1 cellular context compared by ENCODE assay signal in the genomic region with DNA sequence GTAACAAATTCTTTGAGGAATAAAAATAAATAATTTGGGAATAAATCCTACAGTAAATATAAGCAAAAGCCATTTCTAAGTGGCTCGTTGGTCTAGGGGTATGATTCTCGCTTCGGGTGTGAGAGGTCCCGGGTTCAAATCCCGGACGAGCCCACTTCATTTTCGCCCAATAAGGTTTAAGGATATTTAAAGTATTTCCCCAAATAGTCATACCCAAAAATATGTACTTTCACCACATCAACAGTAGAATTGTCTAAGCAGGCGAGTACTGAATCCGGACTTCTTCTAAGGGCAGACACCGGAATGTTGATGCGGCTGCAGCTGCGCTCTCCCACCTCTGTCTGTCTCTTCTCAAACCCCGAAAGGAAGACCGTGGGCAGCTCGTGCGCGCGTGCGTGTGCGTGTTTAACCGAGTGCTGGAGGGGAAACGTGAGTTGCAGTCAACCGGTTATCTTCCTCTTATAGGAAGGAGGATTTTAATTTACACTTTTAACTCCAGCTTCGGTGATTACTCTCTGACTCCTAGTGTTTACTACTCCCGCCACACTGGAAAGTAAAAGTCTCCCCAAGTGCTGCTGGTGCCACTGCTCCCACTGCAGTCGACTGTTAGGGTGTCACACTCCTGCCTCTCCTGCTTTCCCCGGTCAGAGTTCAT.
TF ChIP-seq lines count a peak whose summit lies in the region.

No MANE protein-coding gene starts in this region.

TF ChIP-seq in HEK293, 187 proteins besides CTCF, POLR2A, EP300 and RAD21 (continued from another document and continues in another):
- TF ChIP-seq, protein P1, sequence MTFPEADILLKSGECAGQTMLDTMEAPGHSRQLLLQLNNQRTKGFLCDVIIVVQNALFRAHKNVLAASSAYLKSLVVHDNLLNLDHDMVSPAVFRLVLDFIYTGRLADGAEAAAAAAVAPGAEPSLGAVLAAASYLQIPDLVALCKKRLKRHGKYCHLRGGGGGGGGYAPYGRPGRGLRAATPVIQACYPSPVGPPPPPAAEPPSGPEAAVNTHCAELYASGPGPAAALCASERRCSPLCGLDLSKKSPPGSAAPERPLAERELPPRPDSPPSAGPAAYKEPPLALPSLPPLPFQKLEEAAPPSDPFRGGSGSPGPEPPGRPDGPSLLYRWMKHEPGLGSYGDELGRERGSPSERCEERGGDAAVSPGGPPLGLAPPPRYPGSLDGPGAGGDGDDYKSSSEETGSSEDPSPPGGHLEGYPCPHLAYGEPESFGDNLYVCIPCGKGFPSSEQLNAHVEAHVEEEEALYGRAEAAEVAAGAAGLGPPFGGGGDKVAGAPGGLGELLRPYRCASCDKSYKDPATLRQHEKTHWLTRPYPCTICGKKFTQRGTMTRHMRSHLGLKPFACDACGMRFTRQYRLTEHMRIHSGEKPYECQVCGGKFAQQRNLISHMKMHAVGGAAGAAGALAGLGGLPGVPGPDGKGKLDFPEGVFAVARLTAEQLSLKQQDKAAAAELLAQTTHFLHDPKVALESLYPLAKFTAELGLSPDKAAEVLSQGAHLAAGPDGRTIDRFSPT (tag by site-specific recombination; IDR thresholded peaks at IDR 0.05) = no peak
- TF ChIP-seq, protein P2, sequence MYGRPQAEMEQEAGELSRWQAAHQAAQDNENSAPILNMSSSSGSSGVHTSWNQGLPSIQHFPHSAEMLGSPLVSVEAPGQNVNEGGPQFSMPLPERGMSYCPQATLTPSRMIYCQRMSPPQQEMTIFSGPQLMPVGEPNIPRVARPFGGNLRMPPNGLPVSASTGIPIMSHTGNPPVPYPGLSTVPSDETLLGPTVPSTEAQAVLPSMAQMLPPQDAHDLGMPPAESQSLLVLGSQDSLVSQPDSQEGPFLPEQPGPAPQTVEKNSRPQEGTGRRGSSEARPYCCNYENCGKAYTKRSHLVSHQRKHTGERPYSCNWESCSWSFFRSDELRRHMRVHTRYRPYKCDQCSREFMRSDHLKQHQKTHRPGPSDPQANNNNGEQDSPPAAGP (tag by site-specific recombination; IDR thresholded peaks at IDR 0.05) = 0 out of 2 replicates have a peak, but pooled peaks have one; percentile 42
- TF ChIP-seq OSR2 (tag by site-specific recombination; IDR thresholded peaks at IDR 0.05) (no peak), ZNF521 (tag by site-specific recombination; IDR thresholded peaks at IDR 0.05) (no peak), PRDM1 (tag by site-specific recombination; IDR thresholded peaks at IDR 0.05) (peak; percentile 42; the same call in 1 of the 2 replicates), ZSCAN30 (tag by site-specific recombination; IDR thresholded peaks at IDR 0.05) (no peak; the same call in none of the 2 replicates), SP7 (tag by site-specific recombination; IDR thresholded peaks at IDR 0.05) (peak; percentile 38; the same call in 1 of the 2 replicates), ZNF184 (tag by site-specific recombination; IDR thresholded peaks at IDR 0.05) (0 out of 2 replicates have a peak, but pooled peaks have one; percentile 67), KLF10 (tag by site-specific recombination; IDR thresholded peaks at IDR 0.05) (peak; percentile 79), ZNF221 (tag by site-specific recombination; IDR thresholded peaks at IDR 0.05; ENCODE audit: borderline replicate concordance) (no peak), ZNF830 (tag by site-specific recombination; IDR thresholded peaks at IDR 0.05; ENCODE audit: low read depth) (no peak), ZNF549 (tag by site-specific recombination; IDR thresholded peaks at IDR 0.05) (no peak), ZNF311 (tag by site-specific recombination; IDR thresholded peaks at IDR 0.05; ENCODE audit: borderline replicate concordance) (no peak), YY1 (tag by site-specific recombination; IDR thresholded peaks at IDR 0.05) (no peak; the same call in 1 of the 2 replicates), ZNF274 (IDR thresholded peaks at IDR 0.05; ENCODE audit: low read length) (no peak), ZNF274 (tag by site-specific recombination; IDR thresholded peaks at IDR 0.05; ENCODE audit: borderline replicate concordance) (no peak), MZF1 (tag by site-specific recombination; IDR thresholded peaks at IDR 0.05; ENCODE audit: borderline replicate concordance) (no peak), ZNF623 (tag by site-specific recombination; IDR thresholded peaks at IDR 0.05) (no peak), ZNF792 (tag by site-specific recombination; IDR thresholded peaks at IDR 0.05) (no peak), ZNF394 (tag by site-specific recombination; IDR thresholded peaks at IDR 0.05; ENCODE audit: borderline replicate concordance) (0 out of 2 replicates have a peak, but pooled peaks have one; percentile 45), ZFHX2 (tag by site-specific recombination; conservative IDR thresholded peaks at IDR 0.05) (peak; percentile 60), ZNF2 (tag by site-specific recombination; IDR thresholded peaks at IDR 0.05) (no peak), ZNF19 (tag by site-specific recombination; IDR thresholded peaks at IDR 0.05; ENCODE audit: low read depth) (no peak), ZNF433 (tag by site-specific recombination; IDR thresholded peaks at IDR 0.05; ENCODE audit: low read depth) (no peak), ZNF529 (tag by site-specific recombination; IDR thresholded peaks at IDR 0.05; ENCODE audit: insufficient replicate concordance) (no peak), KLF7 (tag by site-specific recombination; IDR thresholded peaks at IDR 0.05; ENCODE audit: borderline replicate concordance) (no peak), REPIN1 (tag by site-specific recombination; IDR thresholded peaks at IDR 0.05; ENCODE audit: low read depth) (no peak), ZNF426 (tag by site-specific recombination; IDR thresholded peaks at IDR 0.05) (no peak), ZNF24 (tag by site-specific recombination; IDR thresholded peaks at IDR 0.05) (no peak), ZNF596 (tag by site-specific recombination; IDR thresholded peaks at IDR 0.05) (no peak), MYNN (tag by site-specific recombination; IDR thresholded peaks at IDR 0.05; ENCODE audit: borderline replicate concordance) (peak; percentile 58; the same call in 1 of the 2 replicates), GLI2 (tag by site-specific recombination; IDR thresholded peaks at IDR 0.05; ENCODE audit: borderline replicate concordance, low read depth) (no peak)
- TF ChIP-seq, protein P3, sequence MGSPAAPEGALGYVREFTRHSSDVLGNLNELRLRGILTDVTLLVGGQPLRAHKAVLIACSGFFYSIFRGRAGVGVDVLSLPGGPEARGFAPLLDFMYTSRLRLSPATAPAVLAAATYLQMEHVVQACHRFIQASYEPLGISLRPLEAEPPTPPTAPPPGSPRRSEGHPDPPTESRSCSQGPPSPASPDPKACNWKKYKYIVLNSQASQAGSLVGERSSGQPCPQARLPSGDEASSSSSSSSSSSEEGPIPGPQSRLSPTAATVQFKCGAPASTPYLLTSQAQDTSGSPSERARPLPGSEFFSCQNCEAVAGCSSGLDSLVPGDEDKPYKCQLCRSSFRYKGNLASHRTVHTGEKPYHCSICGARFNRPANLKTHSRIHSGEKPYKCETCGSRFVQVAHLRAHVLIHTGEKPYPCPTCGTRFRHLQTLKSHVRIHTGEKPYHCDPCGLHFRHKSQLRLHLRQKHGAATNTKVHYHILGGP (tag by site-specific recombination; IDR thresholded peaks at IDR 0.05) = no peak
- TF ChIP-seq, protein P4, sequence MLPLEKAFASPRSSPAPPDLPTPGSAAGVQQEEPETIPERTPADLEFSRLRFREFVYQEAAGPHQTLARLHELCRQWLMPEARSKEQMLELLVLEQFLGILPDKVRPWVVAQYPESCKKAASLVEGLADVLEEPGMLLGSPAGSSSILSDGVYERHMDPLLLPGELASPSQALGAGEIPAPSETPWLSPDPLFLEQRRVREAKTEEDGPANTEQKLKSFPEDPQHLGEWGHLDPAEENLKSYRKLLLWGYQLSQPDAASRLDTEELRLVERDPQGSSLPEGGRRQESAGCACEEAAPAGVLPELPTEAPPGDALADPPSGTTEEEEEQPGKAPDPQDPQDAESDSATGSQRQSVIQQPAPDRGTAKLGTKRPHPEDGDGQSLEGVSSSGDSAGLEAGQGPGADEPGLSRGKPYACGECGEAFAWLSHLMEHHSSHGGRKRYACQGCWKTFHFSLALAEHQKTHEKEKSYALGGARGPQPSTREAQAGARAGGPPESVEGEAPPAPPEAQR (tag by site-specific recombination; IDR thresholded peaks at IDR 0.05) = no peak; the same call in 1 of the 2 replicates
- TF ChIP-seq, protein P5, sequence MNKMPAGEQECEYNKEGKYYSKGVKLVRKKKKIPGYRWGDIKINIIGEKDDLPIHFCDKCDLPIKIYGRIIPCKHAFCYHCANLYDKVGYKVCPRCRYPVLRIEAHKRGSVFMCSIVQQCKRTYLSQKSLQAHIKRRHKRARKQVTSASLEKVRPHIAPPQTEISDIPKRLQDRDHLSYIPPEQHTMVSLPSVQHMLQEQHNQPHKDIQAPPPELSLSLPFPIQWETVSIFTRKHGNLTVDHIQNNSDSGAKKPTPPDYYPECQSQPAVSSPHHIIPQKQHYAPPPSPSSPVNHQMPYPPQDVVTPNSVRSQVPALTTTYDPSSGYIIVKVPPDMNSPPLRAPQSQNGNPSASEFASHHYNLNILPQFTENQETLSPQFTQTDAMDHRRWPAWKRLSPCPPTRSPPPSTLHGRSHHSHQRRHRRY (tag by site-specific recombination; IDR thresholded peaks at IDR 0.05) = no peak
- TF ChIP-seq, protein P6, sequence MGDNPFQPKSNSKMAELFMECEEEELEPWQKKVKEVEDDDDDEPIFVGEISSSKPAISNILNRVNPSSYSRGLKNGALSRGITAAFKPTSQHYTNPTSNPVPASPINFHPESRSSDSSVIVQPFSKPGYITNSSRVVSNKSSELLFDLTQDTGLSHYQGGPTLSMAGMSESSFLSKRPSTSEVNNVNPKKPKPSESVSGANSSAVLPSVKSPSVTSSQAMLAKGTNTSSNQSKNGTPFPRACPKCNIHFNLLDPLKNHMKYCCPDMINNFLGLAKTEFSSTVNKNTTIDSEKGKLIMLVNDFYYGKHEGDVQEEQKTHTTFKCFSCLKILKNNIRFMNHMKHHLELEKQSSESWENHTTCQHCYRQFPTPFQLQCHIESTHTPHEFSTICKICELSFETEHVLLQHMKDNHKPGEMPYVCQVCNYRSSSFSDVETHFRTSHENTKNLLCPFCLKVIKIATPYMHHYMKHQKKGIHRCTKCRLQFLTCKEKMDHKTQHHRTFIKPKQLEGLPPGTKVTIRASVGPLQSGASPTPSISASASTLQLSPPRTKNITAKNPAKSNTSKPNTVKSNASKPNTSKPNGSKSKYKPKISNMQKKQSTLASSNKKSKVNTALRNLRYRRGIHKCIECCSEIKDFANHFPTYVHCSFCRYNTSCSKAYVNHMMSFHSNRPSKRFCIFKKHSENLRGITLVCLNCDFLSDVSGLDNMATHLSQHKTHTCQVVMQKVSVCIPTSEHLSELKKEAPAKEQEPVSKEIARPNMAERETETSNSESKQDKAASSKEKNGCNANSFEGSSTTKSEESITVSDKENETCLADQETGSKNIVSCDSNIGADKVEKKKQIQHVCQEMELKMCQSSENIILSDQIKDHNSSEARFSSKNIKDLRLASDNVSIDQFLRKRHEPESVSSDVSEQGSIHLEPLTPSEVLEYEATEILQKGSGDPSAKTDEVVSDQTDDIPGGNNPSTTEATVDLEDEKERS (tag by site-specific recombination; IDR thresholded peaks at IDR 0.05) = no peak
- TF ChIP-seq, protein P7, sequence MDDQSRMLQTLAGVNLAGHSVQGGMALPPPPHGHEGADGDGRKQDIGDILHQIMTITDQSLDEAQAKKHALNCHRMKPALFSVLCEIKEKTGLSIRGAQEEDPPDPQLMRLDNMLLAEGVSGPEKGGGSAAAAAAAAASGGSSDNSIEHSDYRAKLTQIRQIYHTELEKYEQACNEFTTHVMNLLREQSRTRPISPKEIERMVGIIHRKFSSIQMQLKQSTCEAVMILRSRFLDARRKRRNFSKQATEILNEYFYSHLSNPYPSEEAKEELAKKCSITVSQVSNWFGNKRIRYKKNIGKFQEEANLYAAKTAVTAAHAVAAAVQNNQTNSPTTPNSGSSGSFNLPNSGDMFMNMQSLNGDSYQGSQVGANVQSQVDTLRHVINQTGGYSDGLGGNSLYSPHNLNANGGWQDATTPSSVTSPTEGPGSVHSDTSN (CRISPR knock-in tag; IDR thresholded peaks at IDR 0.05) = no peak
- TF ChIP-seq, protein P8, sequence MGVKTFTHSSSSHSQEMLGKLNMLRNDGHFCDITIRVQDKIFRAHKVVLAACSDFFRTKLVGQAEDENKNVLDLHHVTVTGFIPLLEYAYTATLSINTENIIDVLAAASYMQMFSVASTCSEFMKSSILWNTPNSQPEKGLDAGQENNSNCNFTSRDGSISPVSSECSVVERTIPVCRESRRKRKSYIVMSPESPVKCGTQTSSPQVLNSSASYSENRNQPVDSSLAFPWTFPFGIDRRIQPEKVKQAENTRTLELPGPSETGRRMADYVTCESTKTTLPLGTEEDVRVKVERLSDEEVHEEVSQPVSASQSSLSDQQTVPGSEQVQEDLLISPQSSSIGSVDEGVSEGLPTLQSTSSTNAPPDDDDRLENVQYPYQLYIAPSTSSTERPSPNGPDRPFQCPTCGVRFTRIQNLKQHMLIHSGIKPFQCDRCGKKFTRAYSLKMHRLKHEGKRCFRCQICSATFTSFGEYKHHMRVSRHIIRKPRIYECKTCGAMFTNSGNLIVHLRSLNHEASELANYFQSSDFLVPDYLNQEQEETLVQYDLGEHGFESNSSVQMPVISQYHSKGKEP (tag by site-specific recombination; IDR thresholded peaks at IDR 0.05) = peak; percentile 50; the same call in 1 of the 2 replicates
- TF ChIP-seq, protein P9, sequence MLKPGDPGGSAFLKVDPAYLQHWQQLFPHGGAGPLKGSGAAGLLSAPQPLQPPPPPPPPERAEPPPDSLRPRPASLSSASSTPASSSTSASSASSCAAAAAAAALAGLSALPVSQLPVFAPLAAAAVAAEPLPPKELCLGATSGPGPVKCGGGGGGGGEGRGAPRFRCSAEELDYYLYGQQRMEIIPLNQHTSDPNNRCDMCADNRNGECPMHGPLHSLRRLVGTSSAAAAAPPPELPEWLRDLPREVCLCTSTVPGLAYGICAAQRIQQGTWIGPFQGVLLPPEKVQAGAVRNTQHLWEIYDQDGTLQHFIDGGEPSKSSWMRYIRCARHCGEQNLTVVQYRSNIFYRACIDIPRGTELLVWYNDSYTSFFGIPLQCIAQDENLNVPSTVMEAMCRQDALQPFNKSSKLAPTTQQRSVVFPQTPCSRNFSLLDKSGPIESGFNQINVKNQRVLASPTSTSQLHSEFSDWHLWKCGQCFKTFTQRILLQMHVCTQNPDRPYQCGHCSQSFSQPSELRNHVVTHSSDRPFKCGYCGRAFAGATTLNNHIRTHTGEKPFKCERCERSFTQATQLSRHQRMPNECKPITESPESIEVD (tag by site-specific recombination; IDR thresholded peaks at IDR 0.05) = peak; percentile 47
- TF ChIP-seq, protein P10, sequence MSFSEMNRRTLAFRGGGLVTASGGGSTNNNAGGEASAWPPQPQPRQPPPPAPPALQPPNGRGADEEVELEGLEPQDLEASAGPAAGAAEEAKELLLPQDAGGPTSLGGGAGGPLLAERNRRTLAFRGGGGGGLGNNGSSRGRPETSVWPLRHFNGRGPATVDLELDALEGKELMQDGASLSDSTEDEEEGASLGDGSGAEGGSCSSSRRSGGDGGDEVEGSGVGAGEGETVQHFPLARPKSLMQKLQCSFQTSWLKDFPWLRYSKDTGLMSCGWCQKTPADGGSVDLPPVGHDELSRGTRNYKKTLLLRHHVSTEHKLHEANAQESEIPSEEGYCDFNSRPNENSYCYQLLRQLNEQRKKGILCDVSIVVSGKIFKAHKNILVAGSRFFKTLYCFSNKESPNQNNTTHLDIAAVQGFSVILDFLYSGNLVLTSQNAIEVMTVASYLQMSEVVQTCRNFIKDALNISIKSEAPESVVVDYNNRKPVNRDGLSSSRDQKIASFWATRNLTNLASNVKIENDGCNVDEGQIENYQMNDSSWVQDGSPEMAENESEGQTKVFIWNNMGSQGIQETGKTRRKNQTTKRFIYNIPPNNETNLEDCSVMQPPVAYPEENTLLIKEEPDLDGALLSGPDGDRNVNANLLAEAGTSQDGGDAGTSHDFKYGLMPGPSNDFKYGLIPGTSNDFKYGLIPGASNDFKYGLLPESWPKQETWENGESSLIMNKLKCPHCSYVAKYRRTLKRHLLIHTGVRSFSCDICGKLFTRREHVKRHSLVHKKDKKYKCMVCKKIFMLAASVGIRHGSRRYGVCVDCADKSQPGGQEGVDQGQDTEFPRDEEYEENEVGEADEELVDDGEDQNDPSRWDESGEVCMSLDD (tag by site-specific recombination; IDR thresholded peaks at IDR 0.05) = peak; percentile 67
